Comparison of ENCODE assay signal across 1 cellular context in the genomic region with DNA sequence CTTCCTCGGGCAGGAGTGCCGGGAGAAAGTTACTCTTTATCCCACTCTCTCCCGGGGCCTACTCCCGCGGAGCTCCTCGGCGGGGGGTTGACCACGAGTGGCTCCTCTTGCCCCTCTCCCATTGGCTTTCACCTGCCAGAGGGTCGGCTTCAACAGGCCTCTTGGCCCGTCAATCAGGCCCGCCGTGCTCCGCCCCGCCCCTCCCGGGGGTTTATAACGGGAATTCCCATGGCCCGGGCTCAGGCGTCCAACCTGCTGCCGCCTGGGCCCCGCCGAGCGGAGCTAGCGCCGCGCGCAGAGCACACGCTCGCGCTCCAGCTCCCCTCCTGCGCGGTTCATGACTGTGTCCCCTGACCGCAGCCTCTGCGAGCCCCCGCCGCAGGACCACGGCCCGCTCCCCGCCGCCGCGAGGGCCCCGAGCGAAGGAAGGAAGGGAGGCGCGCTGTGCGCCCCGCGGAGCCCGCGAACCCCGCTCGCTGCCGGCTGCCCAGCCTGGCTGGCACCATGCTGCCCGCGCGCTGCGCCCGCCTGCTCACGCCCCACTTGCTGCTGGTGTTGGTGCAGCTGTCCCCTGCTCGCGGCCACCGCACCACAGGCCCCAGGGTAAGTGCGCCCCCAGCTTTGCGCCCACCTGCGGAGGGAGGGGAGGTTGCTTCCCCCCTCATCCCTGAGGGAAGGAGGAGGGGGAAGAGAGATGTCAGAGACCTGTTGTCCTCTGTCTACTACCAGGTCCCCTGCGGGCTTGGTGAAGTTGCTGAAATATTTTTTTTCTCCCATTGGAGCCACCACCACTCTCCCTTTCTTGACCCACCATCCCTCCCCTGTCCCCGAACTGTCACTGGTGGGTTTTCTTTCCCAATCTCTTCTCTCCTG.
TF ChIP-seq lines count a peak whose summit lies in the region.

A gene with protein sequence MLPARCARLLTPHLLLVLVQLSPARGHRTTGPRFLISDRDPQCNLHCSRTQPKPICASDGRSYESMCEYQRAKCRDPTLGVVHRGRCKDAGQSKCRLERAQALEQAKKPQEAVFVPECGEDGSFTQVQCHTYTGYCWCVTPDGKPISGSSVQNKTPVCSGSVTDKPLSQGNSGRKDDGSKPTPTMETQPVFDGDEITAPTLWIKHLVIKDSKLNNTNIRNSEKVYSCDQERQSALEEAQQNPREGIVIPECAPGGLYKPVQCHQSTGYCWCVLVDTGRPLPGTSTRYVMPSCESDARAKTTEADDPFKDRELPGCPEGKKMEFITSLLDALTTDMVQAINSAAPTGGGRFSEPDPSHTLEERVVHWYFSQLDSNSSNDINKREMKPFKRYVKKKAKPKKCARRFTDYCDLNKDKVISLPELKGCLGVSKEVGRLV (plus strand): TSS at position 242 of the 873 bp plus-strand sequence. CDS start 263 bp downstream, at position 505.

TF ChIP-seq in HEK293, 187 proteins besides CTCF, POLR2A, EP300 and RAD21 (continued from another document and continues in another):
- TF ChIP-seq, protein P1, sequence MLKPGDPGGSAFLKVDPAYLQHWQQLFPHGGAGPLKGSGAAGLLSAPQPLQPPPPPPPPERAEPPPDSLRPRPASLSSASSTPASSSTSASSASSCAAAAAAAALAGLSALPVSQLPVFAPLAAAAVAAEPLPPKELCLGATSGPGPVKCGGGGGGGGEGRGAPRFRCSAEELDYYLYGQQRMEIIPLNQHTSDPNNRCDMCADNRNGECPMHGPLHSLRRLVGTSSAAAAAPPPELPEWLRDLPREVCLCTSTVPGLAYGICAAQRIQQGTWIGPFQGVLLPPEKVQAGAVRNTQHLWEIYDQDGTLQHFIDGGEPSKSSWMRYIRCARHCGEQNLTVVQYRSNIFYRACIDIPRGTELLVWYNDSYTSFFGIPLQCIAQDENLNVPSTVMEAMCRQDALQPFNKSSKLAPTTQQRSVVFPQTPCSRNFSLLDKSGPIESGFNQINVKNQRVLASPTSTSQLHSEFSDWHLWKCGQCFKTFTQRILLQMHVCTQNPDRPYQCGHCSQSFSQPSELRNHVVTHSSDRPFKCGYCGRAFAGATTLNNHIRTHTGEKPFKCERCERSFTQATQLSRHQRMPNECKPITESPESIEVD (tag by site-specific recombination; IDR thresholded peaks at IDR 0.05) = no peak
- no peak for TF ChIP-seq ZNF311 (tag by site-specific recombination; IDR thresholded peaks at IDR 0.05; ENCODE audit: borderline replicate concordance)
- TF ChIP-seq OSR2 (tag by site-specific recombination; IDR thresholded peaks at IDR 0.05) = no peak
- TF ChIP-seq, protein P2, sequence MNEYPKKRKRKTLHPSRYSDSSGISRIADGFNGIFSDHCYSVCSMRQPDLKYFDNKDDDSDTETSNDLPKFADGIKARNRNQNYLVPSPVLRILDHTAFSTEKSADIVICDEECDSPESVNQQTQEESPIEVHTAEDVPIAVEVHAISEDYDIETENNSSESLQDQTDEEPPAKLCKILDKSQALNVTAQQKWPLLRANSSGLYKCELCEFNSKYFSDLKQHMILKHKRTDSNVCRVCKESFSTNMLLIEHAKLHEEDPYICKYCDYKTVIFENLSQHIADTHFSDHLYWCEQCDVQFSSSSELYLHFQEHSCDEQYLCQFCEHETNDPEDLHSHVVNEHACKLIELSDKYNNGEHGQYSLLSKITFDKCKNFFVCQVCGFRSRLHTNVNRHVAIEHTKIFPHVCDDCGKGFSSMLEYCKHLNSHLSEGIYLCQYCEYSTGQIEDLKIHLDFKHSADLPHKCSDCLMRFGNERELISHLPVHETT (tag by site-specific recombination; IDR thresholded peaks at IDR 0.05) = no peak
- TF ChIP-seq ZNF23 (tag by site-specific recombination; IDR thresholded peaks at IDR 0.05; ENCODE audit: borderline replicate concordance) = no peak
- TF ChIP-seq ZNF394 (tag by site-specific recombination; IDR thresholded peaks at IDR 0.05; ENCODE audit: borderline replicate concordance) = 0 out of 2 replicates have a peak, but pooled peaks have one; percentile 15
- TF ChIP-seq, protein P3, sequence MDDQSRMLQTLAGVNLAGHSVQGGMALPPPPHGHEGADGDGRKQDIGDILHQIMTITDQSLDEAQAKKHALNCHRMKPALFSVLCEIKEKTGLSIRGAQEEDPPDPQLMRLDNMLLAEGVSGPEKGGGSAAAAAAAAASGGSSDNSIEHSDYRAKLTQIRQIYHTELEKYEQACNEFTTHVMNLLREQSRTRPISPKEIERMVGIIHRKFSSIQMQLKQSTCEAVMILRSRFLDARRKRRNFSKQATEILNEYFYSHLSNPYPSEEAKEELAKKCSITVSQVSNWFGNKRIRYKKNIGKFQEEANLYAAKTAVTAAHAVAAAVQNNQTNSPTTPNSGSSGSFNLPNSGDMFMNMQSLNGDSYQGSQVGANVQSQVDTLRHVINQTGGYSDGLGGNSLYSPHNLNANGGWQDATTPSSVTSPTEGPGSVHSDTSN (CRISPR knock-in tag; IDR thresholded peaks at IDR 0.05) = peak; percentile 89
- no peak for TF ChIP-seq ZNF174 (tag by site-specific recombination; IDR thresholded peaks at IDR 0.05)
- no peak for TF ChIP-seq ZFP69B (tag by site-specific recombination; IDR thresholded peaks at IDR 0.05)
- peak; percentile 86 for TF ChIP-seq ZIC2 (tag by site-specific recombination; IDR thresholded peaks at IDR 0.05)
- TF ChIP-seq ZNF132 (tag by site-specific recombination; IDR thresholded peaks at IDR 0.05; ENCODE audit: borderline replicate concordance) = no peak
- TF ChIP-seq, protein P4, sequence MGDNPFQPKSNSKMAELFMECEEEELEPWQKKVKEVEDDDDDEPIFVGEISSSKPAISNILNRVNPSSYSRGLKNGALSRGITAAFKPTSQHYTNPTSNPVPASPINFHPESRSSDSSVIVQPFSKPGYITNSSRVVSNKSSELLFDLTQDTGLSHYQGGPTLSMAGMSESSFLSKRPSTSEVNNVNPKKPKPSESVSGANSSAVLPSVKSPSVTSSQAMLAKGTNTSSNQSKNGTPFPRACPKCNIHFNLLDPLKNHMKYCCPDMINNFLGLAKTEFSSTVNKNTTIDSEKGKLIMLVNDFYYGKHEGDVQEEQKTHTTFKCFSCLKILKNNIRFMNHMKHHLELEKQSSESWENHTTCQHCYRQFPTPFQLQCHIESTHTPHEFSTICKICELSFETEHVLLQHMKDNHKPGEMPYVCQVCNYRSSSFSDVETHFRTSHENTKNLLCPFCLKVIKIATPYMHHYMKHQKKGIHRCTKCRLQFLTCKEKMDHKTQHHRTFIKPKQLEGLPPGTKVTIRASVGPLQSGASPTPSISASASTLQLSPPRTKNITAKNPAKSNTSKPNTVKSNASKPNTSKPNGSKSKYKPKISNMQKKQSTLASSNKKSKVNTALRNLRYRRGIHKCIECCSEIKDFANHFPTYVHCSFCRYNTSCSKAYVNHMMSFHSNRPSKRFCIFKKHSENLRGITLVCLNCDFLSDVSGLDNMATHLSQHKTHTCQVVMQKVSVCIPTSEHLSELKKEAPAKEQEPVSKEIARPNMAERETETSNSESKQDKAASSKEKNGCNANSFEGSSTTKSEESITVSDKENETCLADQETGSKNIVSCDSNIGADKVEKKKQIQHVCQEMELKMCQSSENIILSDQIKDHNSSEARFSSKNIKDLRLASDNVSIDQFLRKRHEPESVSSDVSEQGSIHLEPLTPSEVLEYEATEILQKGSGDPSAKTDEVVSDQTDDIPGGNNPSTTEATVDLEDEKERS (tag by site-specific recombination; IDR thresholded peaks at IDR 0.05) = no peak
- TF ChIP-seq EGR2 (tag by site-specific recombination; IDR thresholded peaks at IDR 0.05; ENCODE audit: low read depth) = no peak
- no peak for TF ChIP-seq MEIS1 (CRISPR knock-in tag; IDR thresholded peaks at IDR 0.05; ENCODE audit: borderline replicate concordance)
- TF ChIP-seq SCRT2 (tag by site-specific recombination; IDR thresholded peaks at IDR 0.05) = peak; percentile 82
- TF ChIP-seq ZNF202 (tag by site-specific recombination; IDR thresholded peaks at IDR 0.05; ENCODE audit: borderline replicate concordance) = no peak
- no peak for TF ChIP-seq ZNF221 (tag by site-specific recombination; IDR thresholded peaks at IDR 0.05; ENCODE audit: borderline replicate concordance)
- TF ChIP-seq ZNF335 (tag by site-specific recombination; conservative IDR thresholded peaks at IDR 0.05) = peak; percentile 48
- no peak for TF ChIP-seq ZNF768 (tag by site-specific recombination; IDR thresholded peaks at IDR 0.05)
- TF ChIP-seq ZNF473 (tag by site-specific recombination; IDR thresholded peaks at IDR 0.05) = no peak
- TF ChIP-seq GFI1B (tag by site-specific recombination; IDR thresholded peaks at IDR 0.05) = no peak
- peak; percentile 46; the same call in 1 of the 2 replicates for TF ChIP-seq ZNF423 (tag by site-specific recombination; IDR thresholded peaks at IDR 0.05)
- TF ChIP-seq ZNF366 (tag by site-specific recombination; conservative IDR thresholded peaks at IDR 0.05) = no peak
- TF ChIP-seq BCL11B (tag by site-specific recombination; IDR thresholded peaks at IDR 0.05; ENCODE audit: low read depth) = no peak
- TF ChIP-seq YY2 (tag by site-specific recombination; IDR thresholded peaks at IDR 0.05) = no peak
- TF ChIP-seq, protein P5, sequence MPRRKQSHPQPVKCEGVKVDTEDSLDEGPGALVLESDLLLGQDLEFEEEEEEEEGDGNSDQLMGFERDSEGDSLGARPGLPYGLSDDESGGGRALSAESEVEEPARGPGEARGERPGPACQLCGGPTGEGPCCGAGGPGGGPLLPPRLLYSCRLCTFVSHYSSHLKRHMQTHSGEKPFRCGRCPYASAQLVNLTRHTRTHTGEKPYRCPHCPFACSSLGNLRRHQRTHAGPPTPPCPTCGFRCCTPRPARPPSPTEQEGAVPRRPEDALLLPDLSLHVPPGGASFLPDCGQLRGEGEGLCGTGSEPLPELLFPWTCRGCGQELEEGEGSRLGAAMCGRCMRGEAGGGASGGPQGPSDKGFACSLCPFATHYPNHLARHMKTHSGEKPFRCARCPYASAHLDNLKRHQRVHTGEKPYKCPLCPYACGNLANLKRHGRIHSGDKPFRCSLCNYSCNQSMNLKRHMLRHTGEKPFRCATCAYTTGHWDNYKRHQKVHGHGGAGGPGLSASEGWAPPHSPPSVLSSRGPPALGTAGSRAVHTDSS (tag by site-specific recombination; IDR thresholded peaks at IDR 0.05) = no peak
- TF ChIP-seq, protein P6, sequence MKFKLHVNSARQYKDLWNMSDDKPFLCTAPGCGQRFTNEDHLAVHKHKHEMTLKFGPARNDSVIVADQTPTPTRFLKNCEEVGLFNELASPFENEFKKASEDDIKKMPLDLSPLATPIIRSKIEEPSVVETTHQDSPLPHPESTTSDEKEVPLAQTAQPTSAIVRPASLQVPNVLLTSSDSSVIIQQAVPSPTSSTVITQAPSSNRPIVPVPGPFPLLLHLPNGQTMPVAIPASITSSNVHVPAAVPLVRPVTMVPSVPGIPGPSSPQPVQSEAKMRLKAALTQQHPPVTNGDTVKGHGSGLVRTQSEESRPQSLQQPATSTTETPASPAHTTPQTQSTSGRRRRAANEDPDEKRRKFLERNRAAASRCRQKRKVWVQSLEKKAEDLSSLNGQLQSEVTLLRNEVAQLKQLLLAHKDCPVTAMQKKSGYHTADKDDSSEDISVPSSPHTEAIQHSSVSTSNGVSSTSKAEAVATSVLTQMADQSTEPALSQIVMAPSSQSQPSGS (tag by site-specific recombination; IDR thresholded peaks at IDR 0.05; ENCODE audit: low read depth) = no peak
- no peak for TF ChIP-seq ZNF785 (tag by site-specific recombination; IDR thresholded peaks at IDR 0.05)
- no peak for TF ChIP-seq ZNF776 (tag by site-specific recombination; IDR thresholded peaks at IDR 0.05; ENCODE audit: borderline replicate concordance)
- no peak for TF ChIP-seq ZNF404 (tag by site-specific recombination; IDR thresholded peaks at IDR 0.05)
- TF ChIP-seq ZFHX2 (tag by site-specific recombination; conservative IDR thresholded peaks at IDR 0.05) = peak; percentile 54
- TF ChIP-seq OVOL3 (tag by site-specific recombination; IDR thresholded peaks at IDR 0.05) = no peak
- TF ChIP-seq ZNF747 (tag by site-specific recombination; IDR thresholded peaks at IDR 0.05) = no peak
- no peak for TF ChIP-seq HOXC10 (CRISPR knock-in tag; IDR thresholded peaks at IDR 0.05)
- peak; percentile 76 for TF ChIP-seq GLIS2 (tag by site-specific recombination; IDR thresholded peaks at IDR 0.05)
- TF ChIP-seq RBAK (tag by site-specific recombination; IDR thresholded peaks at IDR 0.05) = no peak
- peak; percentile 62; the same call in 1 of the 2 replicates for TF ChIP-seq ZNF561 (tag by site-specific recombination; IDR thresholded peaks at IDR 0.05; ENCODE audit: borderline replicate concordance)
- TF ChIP-seq, protein P7, sequence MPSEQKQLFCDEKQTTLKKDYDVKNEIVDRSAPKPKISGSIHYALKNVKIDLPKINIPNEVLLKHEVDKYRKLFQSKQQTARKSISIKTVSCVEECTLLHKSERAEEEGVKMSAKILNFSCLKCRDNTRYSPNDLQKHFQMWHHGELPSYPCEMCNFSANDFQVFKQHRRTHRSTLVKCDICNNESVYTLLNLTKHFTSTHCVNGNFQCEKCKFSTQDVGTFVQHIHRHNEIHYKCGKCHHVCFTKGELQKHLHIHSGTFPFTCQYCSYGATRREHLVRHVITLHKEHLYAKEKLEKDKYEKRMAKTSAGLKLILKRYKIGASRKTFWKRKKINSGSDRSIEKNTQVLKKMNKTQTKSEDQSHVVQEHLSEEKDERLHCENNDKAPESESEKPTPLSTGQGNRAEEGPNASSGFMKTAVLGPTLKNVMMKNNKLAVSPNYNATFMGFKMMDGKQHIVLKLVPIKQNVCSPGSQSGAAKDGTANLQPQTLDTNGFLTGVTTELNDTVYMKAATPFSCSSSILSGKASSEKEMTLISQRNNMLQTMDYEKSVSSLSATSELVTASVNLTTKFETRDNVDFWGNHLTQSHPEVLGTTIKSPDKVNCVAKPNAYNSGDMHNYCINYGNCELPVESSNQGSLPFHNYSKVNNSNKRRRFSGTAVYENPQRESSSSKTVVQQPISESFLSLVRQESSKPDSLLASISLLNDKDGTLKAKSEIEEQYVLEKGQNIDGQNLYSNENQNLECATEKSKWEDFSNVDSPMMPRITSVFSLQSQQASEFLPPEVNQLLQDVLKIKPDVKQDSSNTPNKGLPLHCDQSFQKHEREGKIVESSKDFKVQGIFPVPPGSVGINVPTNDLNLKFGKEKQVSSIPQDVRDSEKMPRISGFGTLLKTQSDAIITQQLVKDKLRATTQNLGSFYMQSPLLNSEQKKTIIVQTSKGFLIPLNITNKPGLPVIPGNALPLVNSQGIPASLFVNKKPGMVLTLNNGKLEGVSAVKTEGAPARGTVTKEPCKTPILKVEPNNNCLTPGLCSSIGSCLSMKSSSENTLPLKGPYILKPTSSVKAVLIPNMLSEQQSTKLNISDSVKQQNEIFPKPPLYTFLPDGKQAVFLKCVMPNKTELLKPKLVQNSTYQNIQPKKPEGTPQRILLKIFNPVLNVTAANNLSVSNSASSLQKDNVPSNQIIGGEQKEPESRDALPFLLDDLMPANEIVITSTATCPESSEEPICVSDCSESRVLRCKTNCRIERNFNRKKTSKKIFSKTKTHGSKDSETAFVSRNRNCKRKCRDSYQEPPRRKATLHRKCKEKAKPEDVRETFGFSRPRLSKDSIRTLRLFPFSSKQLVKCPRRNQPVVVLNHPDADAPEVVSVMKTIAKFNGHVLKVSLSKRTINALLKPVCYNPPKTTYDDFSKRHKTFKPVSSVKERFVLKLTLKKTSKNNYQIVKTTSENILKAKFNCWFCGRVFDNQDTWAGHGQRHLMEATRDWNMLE (tag by site-specific recombination; conservative IDR thresholded peaks at IDR 0.05; ENCODE audit: low read depth) = no peak
- no peak for TF ChIP-seq ZNF433 (tag by site-specific recombination; IDR thresholded peaks at IDR 0.05; ENCODE audit: low read depth)
